In the genomic region with DNA sequence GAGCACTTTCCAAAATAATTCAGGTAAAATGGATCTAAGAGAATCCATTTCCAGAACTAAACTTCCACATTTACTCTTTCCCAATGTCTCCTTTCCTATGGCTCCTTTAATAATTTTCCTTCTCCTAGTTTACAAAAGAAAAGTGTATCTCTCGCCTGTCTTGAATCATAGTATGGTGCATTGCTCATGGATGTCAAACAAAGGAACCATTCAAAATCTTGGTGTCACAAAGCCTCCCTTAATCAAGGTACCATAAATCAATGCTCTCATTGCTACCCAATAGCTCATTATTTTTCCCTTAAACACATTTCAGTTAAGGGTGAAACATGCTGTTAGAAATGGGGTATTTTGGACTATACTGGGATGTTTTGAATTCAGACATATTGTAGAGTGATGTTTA, we compare ENCODE assay signal across 15 cellular contexts. TPM values are rescaled to one million over a fixed set of nuclear protein-coding genes. Genes with fewer than 3 reads are reported as not detected.
DNase-seq lines count a peak whose midpoint lies in the region; TF ChIP-seq lines count a peak whose summit lies in the region.
"Had no signal": no experiment of that assay in that cellular context is flagged by ENCODE, and none has a peak within 500 bp of the region (broad histone marks: within the 10 kb centered on the region; RNA-seq: fewer than 3 reads in every experiment).

No MANE protein-coding gene starts in this region.

- 14% methylated on average over 1 of the region's 1 CpG for WGBS in mammary epithelial cell (ENCODE audit: low coverage, missing lambda C conversion rate)

- DNase-seq in mammary epithelial cell (peak; percentile 45), breast epithelium (ENCODE audit: low spot score in 2 of 2) (no peak), SK-MEL-5 (ENCODE audit: low read depth, low spot score) (peak; percentile 63), HuH-7.5 (ENCODE audit: low spot score) (no peak), caudate nucleus (lab: John Stamatoyannopoulos, UW) (no peak)
- DNase-seq: AML-193; CD4-positive, alpha-beta T cell; CD8-positive, alpha-beta T cell; COR-L47; DMS79 treated with DMSO at 0.1 percent for 48 hours; GF-D8 had no signal

- in situ Hi-C loops in mammary epithelial cell (cut with MboI; ENCODE audit: low sequenced_read_pairs in 2 of 2), result no loop called here
- in situ Hi-C loops in SK-MEL-5 (cut with HindIII; ENCODE audit: low pct_unique_long_range_greater_than_20kb, low sequenced_read_pairs), result no loop called here

- no peaks in the 10 kb centered on the region for H3K9me3 ChIP-seq in mammary epithelial cell (replicated peaks; ENCODE audit: insufficient read depth, low read length)
- H3K9me3 ChIP-seq in breast epithelium, result no peaks in the 10 kb centered on the region
- H3K9me3 ChIP-seq: A549 had no signal

- no peak for TF ChIP-seq CTCF in mammary epithelial cell (conservative IDR thresholded peaks at IDR 0.05 in 1 of 2, IDR thresholded peaks at IDR 0.05 in 1 of 2; ENCODE audit: extremely low read depth in 1 of 2, insufficient read depth in 1 of 2, low read depth in 1 of 2, low read length in 2 of 2)
- no peak for TF ChIP-seq CTCF in breast epithelium (IDR thresholded peaks at IDR 0.05)

- dilution Hi-C loops in mammary epithelial cell (cut with HindIII; ENCODE audit: low sequenced_read_pairs), result no loop called here

- H3K4me1 ChIP-seq in mammary epithelial cell (ENCODE audit: insufficient read depth, low read length) (peaks cover 10% of the 10 kb centered on the region), breast epithelium (no peaks in the 10 kb centered on the region)

- no peaks in the 10 kb centered on the region for H3K79me2 ChIP-seq in mammary epithelial cell (ENCODE audit: insufficient read depth, low read length)

- H3K4me3 ChIP-seq in mammary epithelial cell (replicated peaks in 1 of 3; ENCODE audit: insufficient read depth in 1 of 3, low read depth in 2 of 3, low read length in 3 of 3) (no peak overlapping the region), breast epithelium (no peak overlapping the region)
- H3K4me3 ChIP-seq: A549; BLaER1 treated with 17β-estradiol and CSF1 and Interleukin-3, amounts not matched to agents 10 nM and 100 nM had no signal

- TF ChIP-seq POLR2A in breast epithelium (IDR thresholded peaks at IDR 0.05), result no peak

- no peaks in the 10 kb centered on the region for H3K27me3 ChIP-seq in mammary epithelial cell (ENCODE audit: insufficient read depth, low read length)
- no peaks in the 10 kb centered on the region for H3K27me3 ChIP-seq in breast epithelium
- H3K27me3 ChIP-seq: BLaER1 treated with 17β-estradiol and CSF1 and Interleukin-3, amounts not matched to agents 10 nM and 100 nM had no signal

- BruUV-seq in mammary epithelial cell (replicated peaks; lab: Mats Ljungman, UMichigan), result no TSS peak

- intact Hi-C loops in mammary epithelial cell (cut with micrococcal nuclease) (no loop called here), breast epithelium (cut with DNase I; ENCODE audit: low total_unique reads) (no loop called here)

- no peak overlapping the region for H3K4me2 ChIP-seq in mammary epithelial cell (ENCODE audit: insufficient read depth, low read depth, low read length)
- H3K4me2 ChIP-seq: A549; BLaER1 treated with 17β-estradiol and CSF1 and Interleukin-3, amounts not matched to agents 10 nM and 100 nM had no signal

- no peaks in the 10 kb centered on the region for H3K36me3 ChIP-seq in mammary epithelial cell (ENCODE audit: insufficient read depth, low read length)
- no peaks in the 10 kb centered on the region for H3K36me3 ChIP-seq in breast epithelium
- H3K36me3 ChIP-seq: BLaER1 treated with 17β-estradiol and CSF1 and Interleukin-3, amounts not matched to agents 10 nM and 100 nM had no signal

- no peak overlapping the region for H2AFZ ChIP-seq in mammary epithelial cell (ENCODE audit: low read depth, low read length)

- H3K9ac ChIP-seq in mammary epithelial cell (ENCODE audit: insufficient read depth, low read length), result no peak overlapping the region
- H3K9ac ChIP-seq: BLaER1 treated with 17β-estradiol and CSF1 and Interleukin-3, amounts not matched to agents 10 nM and 100 nM had no signal

- H4K20me1 ChIP-seq in mammary epithelial cell (ENCODE audit: insufficient read depth, low read length), result no peaks in the 10 kb centered on the region
- H4K20me1 ChIP-seq: BLaER1 treated with 17β-estradiol and CSF1 and Interleukin-3, amounts not matched to agents 10 nM and 100 nM had no signal

- CTCF ChIA-PET in mammary epithelial cell (lab: Charles Lee; ENCODE audit: low non-redundant PET), result no interaction called here

- no peak overlapping the region for H3K27ac ChIP-seq in mammary epithelial cell (ENCODE audit: insufficient read depth, low read depth, low read length)
- H3K27ac ChIP-seq in breast epithelium, result no peak overlapping the region
- H3K27ac ChIP-seq in caudate nucleus (ENCODE audit: low read depth, low read length), result no peak overlapping the region
- H3K27ac ChIP-seq: 22Rv1; A549; BLaER1 treated with 17β-estradiol and CSF1 and Interleukin-3, amounts not matched to agents 10 nM and 100 nM; C4-2B had no signal

RNA-seq across cellular contexts. Expression of gene KCNMA1, which starts 57.6 kb away (rescaled TPM):
- total RNA-seq in mammary epithelial cell, result 10 to 100 TPM in 1 of 2 donors, 1 to 10 TPM in 1; 3.8 to 45.9 TPM
- 29.7 TPM for polyA plus RNA-seq in mammary epithelial cell
- polyA minus RNA-seq in mammary epithelial cell, result 62.8 TPM
- 10 to 100 TPM; 13.6 to 37.8 (median 15.1) TPM for total RNA-seq in breast epithelium
- total RNA-seq in SK-MEL-5 (2014; rRNA removed; shearing (Covaris generic)), result not detected in 2 replicates
- polyA plus RNA-seq in SK-MEL-5 (2015; cell fraction: cytosol; rRNA removed), result 0.13 TPM in 1 of 2 replicates, not detected in the other
- polyA plus RNA-seq in SK-MEL-5 (2015; cell fraction: nucleus; rRNA removed), result 0.27 and 0.41 TPM in 2 replicates
- total RNA-seq: CD4-positive, alpha-beta T cell; CD8-positive, alpha-beta T cell had no signal

Comparison
In these comparisons a context has a peak if more than half of its experiments do, and no peak if none do; other contexts are left out.
1. DNase-seq: peak in mammary epithelial cell (single experiment) and SK-MEL-5 (single experiment); none in breast epithelium (0 of 2), HuH-7.5 (single experiment) and caudate nucleus (0 of 61).